ENCODE assay signal across 29 cellular contexts in the genomic region with DNA sequence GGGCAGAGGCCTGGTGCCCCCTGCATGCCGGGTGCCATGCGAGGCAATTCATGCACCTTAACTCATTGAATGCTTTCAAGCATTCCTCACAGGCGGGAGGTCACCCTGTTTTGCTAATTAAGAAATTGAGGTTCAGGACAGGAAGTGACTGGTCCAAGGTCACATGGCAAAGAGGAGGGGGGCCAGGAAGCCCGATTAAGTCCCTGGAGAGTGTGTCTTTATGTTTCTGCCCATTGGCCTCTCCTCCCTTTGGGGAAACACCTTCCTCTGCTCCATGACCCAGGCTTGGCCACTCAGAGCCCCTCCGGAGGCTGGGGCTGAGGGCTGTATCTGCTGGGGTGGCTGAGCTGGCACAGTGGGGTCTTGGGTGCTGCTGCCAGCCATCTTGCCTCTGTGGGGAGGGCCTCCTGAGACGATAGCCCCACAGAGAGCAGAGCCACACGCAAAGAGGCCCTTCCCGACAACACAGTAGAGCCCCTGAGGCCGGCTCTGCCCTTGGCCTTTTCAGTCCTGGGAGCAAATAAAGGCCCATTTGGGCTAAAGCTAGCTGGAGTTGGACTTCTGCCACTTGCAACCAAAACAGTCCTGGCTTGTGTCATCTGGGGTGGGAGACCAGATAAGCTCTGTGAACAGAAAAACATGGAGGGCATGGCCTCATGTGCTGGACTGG.
A peak's percentile ranks its signal among the peaks of the same experiment; 100 is the strongest.
DNase-seq lines count a peak whose midpoint lies in the region; ATAC-seq, FAIRE-seq and TF ChIP-seq lines count a peak whose summit lies in the region.
"Had no signal": no experiment of that assay in that cellular context is flagged by ENCODE, and none has a peak within 500 bp of the region (broad histone marks: within the 10 kb centered on the region; RNA-seq: fewer than 3 reads in every experiment).

No MANE protein-coding gene starts in this region.

- CTCF ChIA-PET in WTC11 (lab: Charles Lee): interaction anchor here (0.8 to 1.7 kb wide), 4 partner anchors 10 to 164 kb away, joined by 3 to 5 read pairs (median 4); no protein-coding TSS in a partner anchor

- WGBS in right cardiac atrium: 72% methylated on average over 9 of the region's 9 CpGs

- TF ChIP-seq POLR2A in gastrocnemius medialis (IDR thresholded peaks at IDR 0.05): no peak

- in situ Hi-C loops in gastrocnemius medialis (cut with MboI; ENCODE audit: low sequenced_read_pairs in 4 of 4): no loop called here

- peaks cover 8% of the 10 kb centered on the region for H3K4me1 ChIP-seq in right cardiac atrium (ENCODE audit: control insufficient read depth, insufficient read depth, low read length)
- H3K4me1 ChIP-seq in gastrocnemius medialis: peaks cover 0 to 3% of the 10 kb centered on the region in 2 donors
- H3K4me1 ChIP-seq: tibial nerve had no signal

- H3K27me3 ChIP-seq in right cardiac atrium (ENCODE audit: control insufficient read depth, insufficient read depth) (no peaks in the 10 kb centered on the region), gastrocnemius medialis (no peaks in the 10 kb centered on the region)
- H3K27me3 ChIP-seq: adrenal gland, stomach, tibial nerve had no signal

- no peak overlapping the region for H3K27ac Mint-ChIP-seq in WTC11
- H3K27ac Mint-ChIP-seq: activated CD4-positive, alpha-beta T cell treated with anti-CD3 and anti-CD28 coated beads, Interleukin-2, amount 10 ng/mL, durations not matched to agents 24 days and 14 days; activated T-cell treated with anti-CD3 and anti-CD28 coated beads, Interleukin-2, amount 50 U/mL, for 24 hours had no signal

- POLR2A ChIA-PET in WTC11 (lab: Charles Lee): no interaction called here

- intact Hi-C loops in right cardiac atrium (cut with DNase I) (loop anchor here in 1 of 4 donors (10.0 kb wide), 1 partner anchor 95 kb away; the partner anchor contains the start of gene NEURL1B), gastrocnemius medialis (cut with DNase I; ENCODE audit: low total_unique reads) (no loop called here)

- no peak overlapping the region for H3K4me3 Mint-ChIP-seq in WTC11
- H3K4me3 Mint-ChIP-seq: activated CD4-positive, alpha-beta T cell treated with anti-CD3 and anti-CD28 coated beads, Interleukin-2, amount 10 ng/mL, durations not matched to agents 24 days and 14 days; activated T-cell treated with anti-CD3 and anti-CD28 coated beads, Interleukin-2, amount 50 U/mL, for 24 hours; CD14-positive monocyte had no signal

- peaks cover 13% of the 10 kb centered on the region for H3K27me3 Mint-ChIP-seq in WTC11 (ENCODE audit: low read depth)
- H3K27me3 Mint-ChIP-seq: activated CD4-positive, alpha-beta T cell treated with anti-CD3 and anti-CD28 coated beads, Interleukin-2, amount 10 ng/mL, durations not matched to agents 24 days and 14 days had no signal

- TF ChIP-seq CTCF in WTC11 (IDR thresholded peaks at IDR 0.05): no peak
- TF ChIP-seq CTCF in gastrocnemius medialis (IDR thresholded peaks at IDR 0.05 in 4 of 5, conservative IDR thresholded peaks at IDR 0.05 in 1 of 5): no peak

- H3K9me3 ChIP-seq in right cardiac atrium (ENCODE audit: control insufficient read depth, low read length) (no peaks in the 10 kb centered on the region), gastrocnemius medialis (no peaks in the 10 kb centered on the region)
- H3K9me3 ChIP-seq: adrenal gland, stomach, tibial nerve had no signal

- H3K4me1 Mint-ChIP-seq in WTC11: peaks cover 7% of the 10 kb centered on the region
- H3K4me1 Mint-ChIP-seq: activated CD4-positive, alpha-beta T cell treated with anti-CD3 and anti-CD28 coated beads, Interleukin-2, amount 10 ng/mL, durations not matched to agents 24 days and 14 days had no signal

- no peaks in the 10 kb centered on the region for H3K36me3 Mint-ChIP-seq in WTC11
- H3K36me3 Mint-ChIP-seq: brain, CD14-positive monocyte had no signal

- ATAC-seq in WTC11 (no peak), right cardiac atrium (peak; percentile 28 to 40), gastrocnemius medialis (no peak), HG02938 (IDR thresholded peaks at IDR 0.05; ENCODE audit: unreplicated experiment) (no peak), GM18907 (IDR thresholded peaks at IDR 0.05; ENCODE audit: unreplicated experiment) (no peak)
- ATAC-seq: PC-3 had no signal

- no peaks in the 10 kb centered on the region for H3K36me3 ChIP-seq in gastrocnemius medialis
- H3K36me3 ChIP-seq: adrenal gland, stomach, tibial nerve, WERI-Rb-1 had no signal

- FAIRE-seq in urothelium cell line (lab: Jason Lieb, UNC): no peak
- FAIRE-seq: endothelial cell of umbilical vein had no signal

- DNase-seq in Daoy (ENCODE audit: low read depth): peak; percentile 40
- no peak for DNase-seq in WTC11 (ENCODE audit: low spot score)
- peak in 1 of 3 donors; percentile 71 for DNase-seq in right cardiac atrium
- DNase-seq in gastrocnemius medialis: no peak
- no peak for DNase-seq in urothelium cell line (ENCODE audit: low spot score)
- no peak for DNase-seq in NCI-H1417 (lab: John Stamatoyannopoulos, UW)
- DNase-seq: activated CD4-positive, alpha-beta T cell treated with anti-CD3 and anti-CD28 coated beads, Interleukin-2, amount 10 ng/mL, durations not matched to agents 24 days and 14 days; activated naive CD4-positive, alpha-beta T cell; activated T-cell treated with anti-CD3 and anti-CD28 coated beads, Interleukin-2, amount 50 U/mL, for 24 hours; adrenal gland; Calu3; DMS79 treated with DMSO at 0.1 percent for 48 hours; MM.1S; NCI-H446; NK-92 treated with Interleukin-12 subunit alpha and Interleukin-12 subunit beta, amount 100 ng/mL, for 24 hours; PC-3; SIG-M5; stimulated activated CD8-positive, alpha-beta memory T cell treated with anti-CD3 and anti-CD28 coated beads, Interleukin-4, amount 100 ng/mL, for 48 hours; stomach; T1000; WERI-Rb-1 had no signal

- no peaks in the 10 kb centered on the region for H3K9me3 Mint-ChIP-seq in WTC11
- H3K9me3 Mint-ChIP-seq: activated CD4-positive, alpha-beta T cell treated with anti-CD3 and anti-CD28 coated beads, Interleukin-2, amount 10 ng/mL, durations not matched to agents 24 days and 14 days; activated T-cell treated with anti-CD3 and anti-CD28 coated beads, Interleukin-2, amount 50 U/mL, for 24 hours had no signal

- H3K27ac ChIP-seq in right cardiac atrium (ENCODE audit: low read length) (no peak overlapping the region), gastrocnemius medialis (peak overlapping the region in 3 of 4 donors; percentile 5 to 46 (median 35))
- H3K27ac ChIP-seq: KMS-11, skin epidermis, stomach, tibial nerve, WERI-Rb-1 had no signal

- H3K4me3 ChIP-seq in right cardiac atrium (ENCODE audit: low read length): no peak overlapping the region
- H3K4me3 ChIP-seq in gastrocnemius medialis: no peak overlapping the region
- H3K4me3 ChIP-seq: adrenal gland, skin epidermis, stomach, tibial nerve had no signal

TF ChIP-seq in WTC11, 78 proteins besides CTCF, POLR2A, EP300 and RAD21:
- TF ChIP-seq USF2 (CRISPR knock-in tag; IDR thresholded peaks at IDR 0.05) (peak; percentile 32; the same call in 1 of the 2 replicates), TEAD1 (CRISPR knock-in tag; IDR thresholded peaks at IDR 0.05) (no peak)
TF ChIP-seq in WTC11: peak in this region for 1.

Comparison
In these comparisons a context has a peak if more than half of its experiments do, and no peak if none do; other contexts are left out.
1. ATAC-seq: peak in right cardiac atrium (2 of 2); none in WTC11 (single experiment), gastrocnemius medialis (0 of 2), HG02938 (single experiment) and GM18907 (single experiment).